ENCODE assay signal across 10 cellular contexts in the genomic region with DNA sequence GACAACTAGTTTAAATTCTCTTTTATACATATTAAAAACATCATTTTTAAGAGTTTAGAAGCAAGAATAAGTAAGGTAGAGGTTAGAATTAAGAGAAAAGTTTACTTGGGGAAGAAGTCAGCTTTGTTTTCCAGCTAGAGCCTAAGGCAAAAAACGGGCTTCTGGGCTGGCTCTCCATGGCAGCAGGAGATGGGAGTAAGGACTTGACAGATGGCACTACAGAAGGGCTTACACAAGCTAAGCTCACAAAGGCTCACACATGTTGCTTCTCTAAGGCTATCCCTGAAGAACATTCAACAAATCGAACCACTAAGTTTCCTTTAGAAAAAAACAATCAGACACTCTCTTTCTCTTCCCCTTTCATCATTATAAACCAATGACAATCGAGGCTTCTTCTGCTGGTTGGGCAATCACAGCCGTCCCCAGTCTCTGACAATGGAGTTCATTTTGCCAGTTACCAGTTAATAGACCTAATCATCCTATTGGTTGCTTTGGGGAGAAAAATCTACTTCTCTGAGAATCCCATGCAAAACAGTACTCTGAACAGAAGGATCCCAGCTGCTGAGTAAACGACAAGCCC. TPM values are rescaled to one million over a fixed set of nuclear protein-coding genes. Genes with fewer than 3 reads are reported as not detected.
A peak's percentile ranks its signal among the peaks of the same experiment; 100 is the strongest.
DNase-seq lines count a peak whose midpoint lies in the region; ATAC-seq, FAIRE-seq and TF ChIP-seq lines count a peak whose summit lies in the region.
"Had no signal": no experiment of that assay in that cellular context is flagged by ENCODE, and none has a peak within 500 bp of the region (broad histone marks: within the 10 kb centered on the region; RNA-seq: fewer than 3 reads in every experiment).

No MANE protein-coding gene starts in this region.

- H3K36me3 Mint-ChIP-seq in nephron progenitor cell (ENCODE audit: low read depth) = peaks cover 87% of the 10 kb centered on the region

- TF ChIP-seq CTCF in D721Med (IDR thresholded peaks at IDR 0.05; ENCODE audit: insufficient read depth, missing control alignments) (no peak), nephron progenitor cell (IDR thresholded peaks at IDR 0.05) (no peak)

- ATAC-seq in Right ventricle myocardium inferior (no peak), GM21515 (IDR thresholded peaks at IDR 0.05; ENCODE audit: unreplicated experiment) (no peak)
- ATAC-seq: gastroesophageal sphincter, left ventricle myocardium superior had no signal

- peak; percentile 86 for FAIRE-seq in D721Med (lab: Jason Lieb, UNC)

- peak overlapping the region; percentile 50 for H3K27ac Mint-ChIP-seq in nephron progenitor cell

- H3K9me3 Mint-ChIP-seq in nephron progenitor cell = no peaks in the 10 kb centered on the region

- no peak overlapping the region for H3K4me3 Mint-ChIP-seq in nephron progenitor cell

- DNase-seq in D721Med (ENCODE audit: insufficient read length, low spot score) (no peak), NCI-H2029 (lab: John Stamatoyannopoulos, UW) (peak; percentile 68), anterior cingulate cortex (lab: John Stamatoyannopoulos, UW) (peak in 31 of 58 donors; percentile 2 to 70 (median 29)), nephron progenitor cell (no peak), T1000 (lab: John Stamatoyannopoulos, UW) (no peak), Right ventricle myocardium inferior (ENCODE audit: missing footprints) (no peak)
- DNase-seq: left ventricle myocardium superior, uterus had no signal

- H3K27me3 Mint-ChIP-seq in nephron progenitor cell (ENCODE audit: low read depth, poor library complexity) = no peaks in the 10 kb centered on the region

- intact Hi-C loops in Right ventricle myocardium inferior (cut with DNase I) = no loop called here

- peaks cover 54% of the 10 kb centered on the region for H3K4me1 Mint-ChIP-seq in nephron progenitor cell

RNA-seq across cellular contexts. Expression of gene TRIT1, which starts 40.5 kb away (rescaled TPM):
- 18.0 TPM for total RNA-seq in Right ventricle myocardium inferior

RNA-seq across cellular contexts. Expression of gene BMP8B, which starts 54.2 kb away (rescaled TPM):
- 0.41 TPM for total RNA-seq in Right ventricle myocardium inferior

RNA-seq across cellular contexts. Expression of gene MYCL, which starts 58.9 kb away (rescaled TPM):
- total RNA-seq in Right ventricle myocardium inferior = 1.1 TPM

Comparison
In these comparisons a context has a peak if more than half of its experiments do, and no peak if none do; other contexts are left out.
1. DNase-seq: peak in NCI-H2029 (single experiment) and anterior cingulate cortex (31 of 58); none in D721Med (single experiment), nephron progenitor cell (single experiment), T1000 (single experiment) and Right ventricle myocardium inferior (single experiment).